1 cellular context compared by ENCODE assay signal in the genomic region with DNA sequence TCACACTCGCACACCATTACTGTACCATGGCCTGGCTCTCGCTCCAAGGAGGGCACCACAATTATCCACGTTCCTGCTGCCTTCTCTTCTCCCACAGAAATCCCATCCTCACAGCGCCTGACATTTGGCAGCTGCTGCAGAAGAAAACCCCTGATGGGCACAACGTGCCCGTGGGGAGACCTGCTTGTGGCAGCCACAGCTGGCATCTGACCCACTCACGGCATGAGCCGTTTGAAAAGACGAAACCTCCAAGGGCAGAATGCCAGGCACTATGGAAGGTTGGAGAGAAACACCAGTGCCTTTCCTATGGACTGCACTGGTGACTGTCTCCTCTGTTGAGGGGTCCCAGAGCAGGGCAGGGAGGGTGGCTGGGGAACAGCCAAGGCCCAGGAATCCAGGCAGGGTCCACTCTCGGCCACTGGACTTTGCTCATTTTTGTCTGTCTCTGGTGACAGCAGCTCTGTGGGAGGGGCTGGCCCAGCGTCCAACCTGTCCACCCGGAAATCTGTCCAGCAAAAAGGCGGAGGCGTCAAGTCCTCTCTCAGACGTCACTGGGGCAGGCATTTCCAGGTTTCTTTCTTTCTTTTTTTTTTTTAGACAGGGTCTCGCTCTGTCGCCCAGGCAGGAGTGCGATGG.
A peak's percentile ranks its signal among the peaks of the same experiment; 100 is the strongest.
TF ChIP-seq lines count a peak whose summit lies in the region.

No MANE protein-coding gene starts in this region.

TF ChIP-seq in HepG2, 621 proteins besides CTCF, POLR2A, EP300 and RAD21 (continued from another document):
- TF ChIP-seq ASH2L (IDR thresholded peaks at IDR 0.05; ENCODE audit: insufficient read length, low read depth, low read length) (no peak), ZIK1 (CRISPR knock-in tag; IDR thresholded peaks at IDR 0.05; ENCODE audit: borderline replicate concordance, low read depth) (no peak), ZNF788 (CRISPR knock-in tag; IDR thresholded peaks at IDR 0.05; ENCODE audit: borderline replicate concordance) (0 out of 2 replicates have a peak, but pooled peaks have one; percentile 28), ZNF460 (CRISPR knock-in tag; IDR thresholded peaks at IDR 0.05; ENCODE audit: borderline replicate concordance) (no peak), HMGA1 (CRISPR knock-in tag; conservative IDR thresholded peaks at IDR 0.05) (no peak), HDAC2 (CRISPR knock-in tag; IDR thresholded peaks at IDR 0.05) (0 out of 2 replicates have a peak, but pooled peaks have one; percentile 36), ZFP41 (CRISPR knock-in tag; IDR thresholded peaks at IDR 0.05; ENCODE audit: borderline replicate concordance) (no peak), KMT2B (CRISPR knock-in tag; IDR thresholded peaks at IDR 0.05) (no peak), ATF1 (CRISPR knock-in tag; IDR thresholded peaks at IDR 0.05) (no peak), HHEX (CRISPR knock-in tag; IDR thresholded peaks at IDR 0.05) (no peak), IRF9 (CRISPR knock-in tag; IDR thresholded peaks at IDR 0.05; ENCODE audit: borderline replicate concordance) (no peak), EED (CRISPR knock-in tag; IDR thresholded peaks at IDR 0.05) (no peak), ZUFSP (CRISPR knock-in tag; IDR thresholded peaks at IDR 0.05; ENCODE audit: borderline replicate concordance) (no peak), GABPA (IDR thresholded peaks at IDR 0.05; ENCODE audit: low read depth, low read length) (no peak), GABPA (CRISPR knock-in tag; IDR thresholded peaks at IDR 0.05; ENCODE audit: low read depth) (peak; percentile 46; the same call in 1 of the 2 replicates), RFX1 (IDR thresholded peaks at IDR 0.05) (no peak), GTF3A (CRISPR knock-in tag; conservative IDR thresholded peaks at IDR 0.05) (no peak), ZNF552 (CRISPR knock-in tag; IDR thresholded peaks at IDR 0.05; ENCODE audit: borderline replicate concordance) (no peak), ZNF501 (CRISPR knock-in tag; IDR thresholded peaks at IDR 0.05) (0 out of 2 replicates have a peak, but pooled peaks have one; percentile 13), ZNF160 (CRISPR knock-in tag; IDR thresholded peaks at IDR 0.05) (no peak), HNRNPL (IDR thresholded peaks at IDR 0.05; ENCODE audit: low read depth, low read length) (peak; percentile 58; the same call in 1 of the 2 replicates), TRIM24 (CRISPR knock-in tag; IDR thresholded peaks at IDR 0.05) (no peak), ZNF280D (CRISPR knock-in tag; IDR thresholded peaks at IDR 0.05) (0 out of 2 replicates have a peak, but pooled peaks have one; percentile 25), HOXD1 (CRISPR knock-in tag; IDR thresholded peaks at IDR 0.05) (no peak), ZNF558 (CRISPR knock-in tag; IDR thresholded peaks at IDR 0.05; ENCODE audit: borderline replicate concordance) (no peak), ZNF776 (CRISPR knock-in tag; IDR thresholded peaks at IDR 0.05) (no peak), BHLHE40 (IDR thresholded peaks at IDR 0.05; ENCODE audit: low read length) (no peak), NCOA5 (CRISPR knock-in tag; IDR thresholded peaks at IDR 0.05) (no peak), ZSCAN31 (CRISPR knock-in tag; IDR thresholded peaks at IDR 0.05; ENCODE audit: low read depth) (no peak), IKZF1 (IDR thresholded peaks at IDR 0.05) (no peak), TFAP4 (IDR thresholded peaks at IDR 0.05; ENCODE audit: borderline replicate concordance, low read depth) (no peak), SYNCRIP (IDR thresholded peaks at IDR 0.05; ENCODE audit: insufficient read depth, low read depth, low read length) (no peak), MNT (IDR thresholded peaks at IDR 0.05) (no peak), FOXC1 (CRISPR knock-in tag; IDR thresholded peaks at IDR 0.05; ENCODE audit: borderline replicate concordance) (no peak), NFKB2 (CRISPR knock-in tag; IDR thresholded peaks at IDR 0.05; ENCODE audit: borderline replicate concordance) (no peak), CBX1 (IDR thresholded peaks at IDR 0.05; ENCODE audit: low read depth) (no peak), ZNF329 (CRISPR knock-in tag; IDR thresholded peaks at IDR 0.05; ENCODE audit: low read depth) (no peak), ZBTB21 (CRISPR knock-in tag; IDR thresholded peaks at IDR 0.05) (no peak)
- TF ChIP-seq, protein P1, sequence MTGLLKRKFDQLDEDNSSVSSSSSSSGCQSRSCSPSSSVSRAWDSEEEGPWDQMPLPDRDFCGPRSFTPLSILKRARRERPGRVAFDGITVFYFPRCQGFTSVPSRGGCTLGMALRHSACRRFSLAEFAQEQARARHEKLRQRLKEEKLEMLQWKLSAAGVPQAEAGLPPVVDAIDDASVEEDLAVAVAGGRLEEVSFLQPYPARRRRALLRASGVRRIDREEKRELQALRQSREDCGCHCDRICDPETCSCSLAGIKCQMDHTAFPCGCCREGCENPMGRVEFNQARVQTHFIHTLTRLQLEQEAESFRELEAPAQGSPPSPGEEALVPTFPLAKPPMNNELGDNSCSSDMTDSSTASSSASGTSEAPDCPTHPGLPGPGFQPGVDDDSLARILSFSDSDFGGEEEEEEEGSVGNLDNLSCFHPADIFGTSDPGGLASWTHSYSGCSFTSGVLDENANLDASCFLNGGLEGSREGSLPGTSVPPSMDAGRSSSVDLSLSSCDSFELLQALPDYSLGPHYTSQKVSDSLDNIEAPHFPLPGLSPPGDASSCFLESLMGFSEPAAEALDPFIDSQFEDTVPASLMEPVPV (CRISPR knock-in tag; IDR thresholded peaks at IDR 0.05) = no peak
- TF ChIP-seq, protein P2, sequence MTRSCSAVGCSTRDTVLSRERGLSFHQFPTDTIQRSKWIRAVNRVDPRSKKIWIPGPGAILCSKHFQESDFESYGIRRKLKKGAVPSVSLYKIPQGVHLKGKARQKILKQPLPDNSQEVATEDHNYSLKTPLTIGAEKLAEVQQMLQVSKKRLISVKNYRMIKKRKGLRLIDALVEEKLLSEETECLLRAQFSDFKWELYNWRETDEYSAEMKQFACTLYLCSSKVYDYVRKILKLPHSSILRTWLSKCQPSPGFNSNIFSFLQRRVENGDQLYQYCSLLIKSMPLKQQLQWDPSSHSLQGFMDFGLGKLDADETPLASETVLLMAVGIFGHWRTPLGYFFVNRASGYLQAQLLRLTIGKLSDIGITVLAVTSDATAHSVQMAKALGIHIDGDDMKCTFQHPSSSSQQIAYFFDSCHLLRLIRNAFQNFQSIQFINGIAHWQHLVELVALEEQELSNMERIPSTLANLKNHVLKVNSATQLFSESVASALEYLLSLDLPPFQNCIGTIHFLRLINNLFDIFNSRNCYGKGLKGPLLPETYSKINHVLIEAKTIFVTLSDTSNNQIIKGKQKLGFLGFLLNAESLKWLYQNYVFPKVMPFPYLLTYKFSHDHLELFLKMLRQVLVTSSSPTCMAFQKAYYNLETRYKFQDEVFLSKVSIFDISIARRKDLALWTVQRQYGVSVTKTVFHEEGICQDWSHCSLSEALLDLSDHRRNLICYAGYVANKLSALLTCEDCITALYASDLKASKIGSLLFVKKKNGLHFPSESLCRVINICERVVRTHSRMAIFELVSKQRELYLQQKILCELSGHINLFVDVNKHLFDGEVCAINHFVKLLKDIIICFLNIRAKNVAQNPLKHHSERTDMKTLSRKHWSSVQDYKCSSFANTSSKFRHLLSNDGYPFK (CRISPR knock-in tag; IDR thresholded peaks at IDR 0.05; ENCODE audit: borderline replicate concordance) = no peak
- TF ChIP-seq, protein P3, sequence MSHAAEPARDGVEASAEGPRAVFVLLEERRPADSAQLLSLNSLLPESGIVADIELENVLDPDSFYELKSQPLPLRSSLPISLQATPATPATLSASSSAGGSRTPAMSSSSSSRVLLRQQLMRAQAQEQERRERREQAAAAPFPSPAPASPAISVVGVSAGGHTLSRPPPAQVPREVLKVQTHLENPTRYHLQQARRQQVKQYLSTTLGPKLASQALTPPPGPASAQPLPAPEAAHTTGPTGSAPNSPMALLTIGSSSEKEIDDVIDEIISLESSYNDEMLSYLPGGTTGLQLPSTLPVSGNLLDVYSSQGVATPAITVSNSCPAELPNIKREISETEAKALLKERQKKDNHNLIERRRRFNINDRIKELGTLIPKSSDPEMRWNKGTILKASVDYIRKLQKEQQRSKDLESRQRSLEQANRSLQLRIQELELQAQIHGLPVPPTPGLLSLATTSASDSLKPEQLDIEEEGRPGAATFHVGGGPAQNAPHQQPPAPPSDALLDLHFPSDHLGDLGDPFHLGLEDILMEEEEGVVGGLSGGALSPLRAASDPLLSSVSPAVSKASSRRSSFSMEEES (CRISPR knock-in tag; IDR thresholded peaks at IDR 0.05) = no peak
- TF ChIP-seq, protein P4, sequence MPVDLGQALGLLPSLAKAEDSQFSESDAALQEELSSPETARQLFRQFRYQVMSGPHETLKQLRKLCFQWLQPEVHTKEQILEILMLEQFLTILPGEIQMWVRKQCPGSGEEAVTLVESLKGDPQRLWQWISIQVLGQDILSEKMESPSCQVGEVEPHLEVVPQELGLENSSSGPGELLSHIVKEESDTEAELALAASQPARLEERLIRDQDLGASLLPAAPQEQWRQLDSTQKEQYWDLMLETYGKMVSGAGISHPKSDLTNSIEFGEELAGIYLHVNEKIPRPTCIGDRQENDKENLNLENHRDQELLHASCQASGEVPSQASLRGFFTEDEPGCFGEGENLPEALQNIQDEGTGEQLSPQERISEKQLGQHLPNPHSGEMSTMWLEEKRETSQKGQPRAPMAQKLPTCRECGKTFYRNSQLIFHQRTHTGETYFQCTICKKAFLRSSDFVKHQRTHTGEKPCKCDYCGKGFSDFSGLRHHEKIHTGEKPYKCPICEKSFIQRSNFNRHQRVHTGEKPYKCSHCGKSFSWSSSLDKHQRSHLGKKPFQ (CRISPR knock-in tag; IDR thresholded peaks at IDR 0.05; ENCODE audit: insufficient replicate concordance) = no peak
